18 cellular contexts compared by ENCODE assay signal in genomic region chr10:96279219-96279641, GRCh38. TPM values are rescaled to one million over a fixed set of nuclear protein-coding genes. Genes with fewer than 3 reads are reported as not detected.
DNase-seq lines count a peak whose midpoint lies in the region; ATAC-seq and TF ChIP-seq lines count a peak whose summit lies in the region.
"Had no signal": no experiment of that assay in that cellular context is flagged by ENCODE, and none has a peak within 500 bp of the region (broad histone marks: within the 10 kb centered on the region; RNA-seq: fewer than 3 reads in every experiment).

No MANE protein-coding gene starts in this region.

- intact Hi-C loops in Right ventricle myocardium inferior (cut with DNase I) = loop anchor here (5.0 kb wide), 1 partner anchor 47 kb away; no protein-coding TSS in a partner anchor

- no peaks in the 10 kb centered on the region for H3F3A ChIP-seq in GM23338 (replicated peaks; ENCODE audit: low read depth)

- DNase-seq in GM23338 (ENCODE audit: low spot score) (peak; percentile 42), OCI-M1 (lab: John Stamatoyannopoulos, UW) (peak; percentile 5), erythroblast (lab: John Stamatoyannopoulos, UW) (peak; percentile 13 to 16), islet precursor cell (no peak), Right ventricle myocardium inferior (ENCODE audit: missing footprints) (no peak)
- DNase-seq in stimulated activated naive B cell treated with anti-CD40 and anti-IgM and Interleukin-4, amounts not matched to agents 10 μg/mL and 1 μg/mL and 100 μg/mL, for 72 hours = no peak
- DNase-seq: CD4-positive, alpha-beta T cell; DMS79; MG63; NCI-H1092 treated with DMSO at 0.1 percent for 48 hours; NCI-H526; PC-3 had no signal

- H3K36me3 Mint-ChIP-seq in GM23338 (ENCODE audit: low read depth) = no peaks in the 10 kb centered on the region
- peaks cover 2 to 4% of the 10 kb centered on the region in 2 donors for H3K36me3 Mint-ChIP-seq in stimulated activated naive B cell treated with anti-CD40 and anti-IgM and Interleukin-4, amounts not matched to agents 10 μg/mL and 1 μg/mL and 100 μg/mL, for 72 hours

- no peak overlapping the region for H3K27ac ChIP-seq in GM23338 (ENCODE audit: low read depth)
- H3K27ac ChIP-seq: RWPE1 had no signal

- 0 out of 2 replicates have a peak overlapping the region, but pooled peaks have one; percentile 34 for H2AFZ ChIP-seq in GM23338

- no peaks in the 10 kb centered on the region for H3K27me3 ChIP-seq in GM23338 (ENCODE audit: insufficient read depth)
- H3K27me3 ChIP-seq: MG63 had no signal

- H3K27me3 Mint-ChIP-seq in GM23338 (ENCODE audit: insufficient read depth, low read depth, poor library complexity) = no peaks in the 10 kb centered on the region
- H3K27me3 Mint-ChIP-seq in stimulated activated naive B cell treated with anti-CD40 and anti-IgM and Interleukin-4, amounts not matched to agents 10 μg/mL and 1 μg/mL and 100 μg/mL, for 72 hours = no peaks in the 10 kb centered on the region
- H3K27me3 Mint-ChIP-seq: CD4-positive, alpha-beta T cell had no signal

- no peak for TF ChIP-seq POLR2A in erythroblast (IDR thresholded peaks at IDR 0.05; ENCODE audit: low read length)

- no peaks in the 10 kb centered on the region for H3K4me1 ChIP-seq in GM23338 (ENCODE audit: insufficient read depth)

- ATAC-seq in GM23338 (peak; percentile 52), Right ventricle myocardium inferior (no peak)
- peak in 1 of 2 donors; percentile 38 for ATAC-seq in stimulated activated naive B cell treated with anti-CD40 and anti-IgM and Interleukin-4, amounts not matched to agents 10 μg/mL and 1 μg/mL and 100 μg/mL, for 72 hours (replicated peaks)
- no peak for ATAC-seq in activated CD4-positive, CD25-positive, alpha-beta regulatory T cell treated with anti-CD3 and anti-CD28 coated beads, Interleukin-2, amount 50 U/mL, for 24 hours
- ATAC-seq: HepG2, PC-3 had no signal

- TF ChIP-seq CTCF in GM23338 (conservative IDR thresholded peaks at IDR 0.05; ENCODE audit: low read depth in 2 of 2) = no peak

- no peak overlapping the region for H3K27ac Mint-ChIP-seq in GM23338
- peak overlapping the region; percentile 37 for H3K27ac Mint-ChIP-seq in stimulated activated naive B cell treated with anti-CD40 and anti-IgM and Interleukin-4, amounts not matched to agents 10 μg/mL and 1 μg/mL and 100 μg/mL, for 72 hours
- H3K27ac Mint-ChIP-seq: CD4-positive, alpha-beta T cell had no signal

- no peaks in the 10 kb centered on the region for H3K9me2 ChIP-seq in GM23338 (ENCODE audit: insufficient read depth)

- no peak overlapping the region for H3K4me2 ChIP-seq in GM23338

- no peak overlapping the region for H3K4me3 ChIP-seq in GM23338
- H3K4me3 ChIP-seq: MG63 had no signal

- H3K36me3 ChIP-seq in GM23338 (ENCODE audit: insufficient read depth) = no peaks in the 10 kb centered on the region
- H3K36me3 ChIP-seq: MG63 had no signal

- H3K4me1 Mint-ChIP-seq in GM23338 = no peaks in the 10 kb centered on the region
- peaks cover 34 to 60% of the 10 kb centered on the region in 2 donors for H3K4me1 Mint-ChIP-seq in stimulated activated naive B cell treated with anti-CD40 and anti-IgM and Interleukin-4, amounts not matched to agents 10 μg/mL and 1 μg/mL and 100 μg/mL, for 72 hours

- no peaks in the 10 kb centered on the region for H4K20me1 ChIP-seq in GM23338 (replicated peaks; ENCODE audit: insufficient read depth)

- no peaks in the 10 kb centered on the region for H3K9me3 Mint-ChIP-seq in GM23338
- peaks cover 4 to 7% of the 10 kb centered on the region in 2 donors for H3K9me3 Mint-ChIP-seq in stimulated activated naive B cell treated with anti-CD40 and anti-IgM and Interleukin-4, amounts not matched to agents 10 μg/mL and 1 μg/mL and 100 μg/mL, for 72 hours
- H3K9me3 Mint-ChIP-seq: CD4-positive, alpha-beta T cell had no signal

- no peak overlapping the region for H3K4me3 Mint-ChIP-seq in GM23338
- H3K4me3 Mint-ChIP-seq in stimulated activated naive B cell treated with anti-CD40 and anti-IgM and Interleukin-4, amounts not matched to agents 10 μg/mL and 1 μg/mL and 100 μg/mL, for 72 hours = no peak overlapping the region
- H3K4me3 Mint-ChIP-seq: CD4-positive, alpha-beta T cell had no signal

- H3K79me2 ChIP-seq in GM23338 (replicated peaks; ENCODE audit: insufficient read depth) = no peaks in the 10 kb centered on the region

TF ChIP-seq in GM23338, 12 proteins besides CTCF, POLR2A, EP300 and RAD21 (continues in another document):
- TF ChIP-seq, protein P1, sequence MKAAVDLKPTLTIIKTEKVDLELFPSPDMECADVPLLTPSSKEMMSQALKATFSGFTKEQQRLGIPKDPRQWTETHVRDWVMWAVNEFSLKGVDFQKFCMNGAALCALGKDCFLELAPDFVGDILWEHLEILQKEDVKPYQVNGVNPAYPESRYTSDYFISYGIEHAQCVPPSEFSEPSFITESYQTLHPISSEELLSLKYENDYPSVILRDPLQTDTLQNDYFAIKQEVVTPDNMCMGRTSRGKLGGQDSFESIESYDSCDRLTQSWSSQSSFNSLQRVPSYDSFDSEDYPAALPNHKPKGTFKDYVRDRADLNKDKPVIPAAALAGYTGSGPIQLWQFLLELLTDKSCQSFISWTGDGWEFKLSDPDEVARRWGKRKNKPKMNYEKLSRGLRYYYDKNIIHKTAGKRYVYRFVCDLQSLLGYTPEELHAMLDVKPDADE (IDR thresholded peaks at IDR 0.05) = no peak
- no peak for TF ChIP-seq CREB1 (CRISPR knock-in tag; IDR thresholded peaks at IDR 0.05; ENCODE audit: low read depth)
- TF ChIP-seq POLR2AphosphoS5 (IDR thresholded peaks at IDR 0.05; ENCODE audit: low read depth) = no peak
- TF ChIP-seq JUNB (IDR thresholded peaks at IDR 0.05; ENCODE audit: unreplicated experiment) = no peak
- TF ChIP-seq STAT1 (IDR thresholded peaks at IDR 0.05; ENCODE audit: unreplicated experiment) = no peak
- no peak for TF ChIP-seq ZNF114 (CRISPR knock-in tag; IDR thresholded peaks at IDR 0.05)
- no peak for TF ChIP-seq ZNF462 (CRISPR knock-in tag; IDR thresholded peaks at IDR 0.05)
- no peak for TF ChIP-seq EZH2 (IDR thresholded peaks at IDR 0.05; ENCODE audit: low read depth, unreplicated experiment)
- no peak for TF ChIP-seq ZNF331 (CRISPR knock-in tag; IDR thresholded peaks at IDR 0.05; ENCODE audit: low read depth)

RNA-seq across cellular contexts. Expression of gene BLNK, which starts 7.9 kb away (rescaled TPM):
- total RNA-seq in GM23338 (2014; rRNA removed; shearing (Covaris generic)) = not detected in 2 replicates
- 0.11 and 0.40 TPM in 2 replicates for polyA plus RNA-seq in GM23338 (2016; fragmentation: Nextera tagmentation; extraction: Ambion mirVana)
- total RNA-seq in Right ventricle myocardium inferior = 1.4 TPM
- total RNA-seq: CD4-positive, alpha-beta T cell; G401; HepG2; PC-3; SK-MEL-5 had no signal
- polyA plus RNA-seq: HepG2 had no signal

RNA-seq across cellular contexts. Expression of gene DNTT, which starts 25.0 kb away (rescaled TPM):
- not detected in 2 replicates for total RNA-seq in GM23338 (2014; rRNA removed; shearing (Covaris generic))
- polyA plus RNA-seq in GM23338 (2016; fragmentation: Nextera tagmentation; extraction: Ambion mirVana) = not detected in 2 replicates
- not detected for total RNA-seq in Right ventricle myocardium inferior
- total RNA-seq: G401, H4, HepG2, PC-3, SK-MEL-5 had no signal
- polyA plus RNA-seq: HepG2 had no signal

Comparison
In these comparisons a context has a peak if more than half of its experiments do, and no peak if none do; other contexts are left out.
1. DNase-seq: peak in GM23338 (single experiment), OCI-M1 (single experiment) and erythroblast (2 of 2); none in stimulated activated naive B cell treated with anti-CD40 and anti-IgM and Interleukin-4, amounts not matched to agents 10 μg/mL and 1 μg/mL and 100 μg/mL, for 72 hours (single experiment), islet precursor cell (single experiment) and Right ventricle myocardium inferior (single experiment).